ENCODE assay signal across 8 cellular contexts in genomic region chr20:43914286-43914685, GRCh38. TPM values are rescaled to one million over a fixed set of nuclear protein-coding genes. Genes with fewer than 3 reads are reported as not detected.
A peak's percentile ranks its signal among the peaks of the same experiment; 100 is the strongest.
DNase-seq lines count a peak whose midpoint lies in the region; ATAC-seq, FAIRE-seq and TF ChIP-seq lines count a peak whose summit lies in the region.

No MANE protein-coding gene starts in this region.

- H3K27me3 Mint-ChIP-seq in activated CD8-positive, alpha-beta memory T cell treated with anti-CD3 and anti-CD28 coated beads, Interleukin-2, amount 10 ng/mL, durations not matched to agents 7 days and 5 days: peaks cover 78% of the 10 kb centered on the region

- H3K36me3 ChIP-seq in keratinocyte (ENCODE audit: control insufficient read depth in 2 of 2, extremely low read depth in 1 of 2, insufficient read depth in 2 of 2, low read length in 2 of 2): no peaks in the 10 kb centered on the region

- H3K4me3 ChIP-seq in keratinocyte (ENCODE audit: control insufficient read depth in 2 of 3, extremely low read depth in 1 of 3, insufficient read depth in 2 of 3, low read depth in 1 of 3, low read length in 3 of 3): peak overlapping the region; percentile 17 to 45 (median 29)

- H3K4me2 ChIP-seq in keratinocyte (ENCODE audit: control insufficient read depth, extremely low read depth, insufficient read depth, low read depth, low read length): peak overlapping the region; percentile 29

- peak overlapping the region; percentile 39 for H3K4me3 Mint-ChIP-seq in activated CD8-positive, alpha-beta memory T cell treated with anti-CD3 and anti-CD28 coated beads, Interleukin-2, amount 10 ng/mL, durations not matched to agents 7 days and 5 days

- no peak for FAIRE-seq in keratinocyte (lab: Jason Lieb, UNC)

- no peak overlapping the region for H3K27ac ChIP-seq in keratinocyte (ENCODE audit: control insufficient read depth, insufficient read depth, low read length)

- H3K27me3 ChIP-seq in keratinocyte (ENCODE audit: control insufficient read depth, extremely low read depth, insufficient read depth, low read length): peaks cover 40% of the 10 kb centered on the region

- H3K9ac ChIP-seq in keratinocyte (ENCODE audit: control insufficient read depth, extremely low read depth, insufficient read depth, low read length): no peak overlapping the region

- peaks cover 18% of the 10 kb centered on the region for H3K4me1 Mint-ChIP-seq in activated CD8-positive, alpha-beta memory T cell treated with anti-CD3 and anti-CD28 coated beads, Interleukin-2, amount 10 ng/mL, durations not matched to agents 7 days and 5 days

- ATAC-seq in GM18502 (IDR thresholded peaks at IDR 0.05; ENCODE audit: poor library complexity, unreplicated experiment) (peak; percentile 38), HG02759 (IDR thresholded peaks at IDR 0.05; ENCODE audit: unreplicated experiment) (peak; percentile 37), GM21367 (IDR thresholded peaks at IDR 0.05; ENCODE audit: unreplicated experiment) (no peak)
- no peak for ATAC-seq in activated CD8-positive, alpha-beta memory T cell treated with anti-CD3 and anti-CD28 coated beads, Interleukin-2, amount 10 ng/mL, durations not matched to agents 7 days and 5 days

- no peaks in the 10 kb centered on the region for H3K79me2 ChIP-seq in keratinocyte (ENCODE audit: control insufficient read depth, insufficient read depth, low read length)

- no peaks in the 10 kb centered on the region for H3K9me1 ChIP-seq in keratinocyte (ENCODE audit: control insufficient read depth, extremely low read depth, insufficient read depth, low read length)

- dilution Hi-C loops in keratinocyte (cut with MboI; ENCODE audit: extremely low pct_ligation_motif_present, low sequenced_read_pairs): no loop called here

- DNase-seq in activated CD8-positive, alpha-beta memory T cell treated with anti-CD3 and anti-CD28 coated beads, Interleukin-2, amount 10 ng/mL, durations not matched to agents 7 days and 5 days: no peak
- DNase-seq in keratinocyte (ENCODE audit: low read depth, low spot score) (no peak), NCI-H2029 (lab: John Stamatoyannopoulos, UW) (no peak), NCI-H446 treated with DMSO at 0.1 percent for 48 hours (lab: John Stamatoyannopoulos, UW) (no peak), DMS79 treated with DMSO at 0.1 percent for 48 hours (lab: John Stamatoyannopoulos, UW) (no peak)

- TF ChIP-seq CTCF in keratinocyte (optimal IDR thresholded peaks at IDR 0.05 in 1 of 3, IDR thresholded peaks at IDR 0.05 in 1 of 3, conservative IDR thresholded peaks at IDR 0.05 in 1 of 3; ENCODE audit: extremely low read depth in 1 of 3, insufficient read depth in 2 of 3, low read length in 3 of 3): no peak

- H4K20me1 ChIP-seq in keratinocyte (ENCODE audit: control insufficient read depth, extremely low read depth, insufficient read depth, low read length): no peaks in the 10 kb centered on the region

- H3K36me3 Mint-ChIP-seq in activated CD8-positive, alpha-beta memory T cell treated with anti-CD3 and anti-CD28 coated beads, Interleukin-2, amount 10 ng/mL, durations not matched to agents 7 days and 5 days: peaks cover 7% of the 10 kb centered on the region

- peaks cover 5% of the 10 kb centered on the region for H3K9me3 Mint-ChIP-seq in activated CD8-positive, alpha-beta memory T cell treated with anti-CD3 and anti-CD28 coated beads, Interleukin-2, amount 10 ng/mL, durations not matched to agents 7 days and 5 days (ENCODE audit: low read depth)

- H3K9me3 ChIP-seq in keratinocyte (ENCODE audit: control insufficient read depth, low read depth, low read length): no peaks in the 10 kb centered on the region

- H3K4me1 ChIP-seq in keratinocyte (ENCODE audit: control insufficient read depth, extremely low read depth, insufficient read depth, low read length): peaks cover 8% of the 10 kb centered on the region

- H3K27ac Mint-ChIP-seq in activated CD8-positive, alpha-beta memory T cell treated with anti-CD3 and anti-CD28 coated beads, Interleukin-2, amount 10 ng/mL, durations not matched to agents 7 days and 5 days: no peak overlapping the region

- no peak overlapping the region for H2AFZ ChIP-seq in keratinocyte (ENCODE audit: control insufficient read depth, low read length)

- CTCF ChIA-PET in activated CD8-positive, alpha-beta memory T cell treated with anti-CD3 and anti-CD28 coated beads, Interleukin-2, amount 10 ng/mL, durations not matched to agents 7 days and 5 days (lab: Charles Lee): no interaction called here

RNA-seq across cellular contexts. Expression of gene TOX2, which starts 0.4 kb away (rescaled TPM):
- 1 to 10 TPM; 1.8 to 1.9 TPM for total RNA-seq in activated CD8-positive, alpha-beta memory T cell treated with anti-CD3 and anti-CD28 coated beads, Interleukin-2, amount 10 ng/mL, durations not matched to agents 7 days and 5 days
- polyA plus RNA-seq in keratinocyte: 0.04 to 0.76 TPM (median 0.20 TPM) in 3 replicates
- polyA plus RNA-seq in keratinocyte (2011; ENCODE audit: low read depth): 0.19 TPM
- polyA plus RNA-seq in keratinocyte (2011; cell fraction: cytosol; rRNA removed): 0.32 and 0.61 TPM in 2 replicates
- 0.27 and 0.37 TPM in 2 replicates for polyA plus RNA-seq in keratinocyte (2011; cell fraction: nucleus; rRNA removed)
- 0.28 and 1.4 TPM in 2 replicates for polyA plus RNA-seq in keratinocyte (2012; ENCODE audit: low replicate concordance)
- polyA minus RNA-seq in keratinocyte: 0.26 to 1.1 TPM in 2 of 3 replicates, not detected in the other
- polyA minus RNA-seq in keratinocyte (2011; cell fraction: cytosol; rRNA and poly(A)+ RNA removed): not detected
- polyA minus RNA-seq in keratinocyte (2011; cell fraction: nucleus; rRNA and poly(A)+ RNA removed): 0.31 TPM in 1 of 2 replicates, not detected in the other

Comparison
In these comparisons a context has a peak if more than half of its experiments do, and no peak if none do; other contexts are left out.
1. ATAC-seq: peak in GM18502 (single experiment) and HG02759 (single experiment); none in activated CD8-positive, alpha-beta memory T cell treated with anti-CD3 and anti-CD28 coated beads, Interleukin-2, amount 10 ng/mL, durations not matched to agents 7 days and 5 days (single experiment) and GM21367 (single experiment).